1 cellular context compared by ENCODE assay signal in the genomic region with DNA sequence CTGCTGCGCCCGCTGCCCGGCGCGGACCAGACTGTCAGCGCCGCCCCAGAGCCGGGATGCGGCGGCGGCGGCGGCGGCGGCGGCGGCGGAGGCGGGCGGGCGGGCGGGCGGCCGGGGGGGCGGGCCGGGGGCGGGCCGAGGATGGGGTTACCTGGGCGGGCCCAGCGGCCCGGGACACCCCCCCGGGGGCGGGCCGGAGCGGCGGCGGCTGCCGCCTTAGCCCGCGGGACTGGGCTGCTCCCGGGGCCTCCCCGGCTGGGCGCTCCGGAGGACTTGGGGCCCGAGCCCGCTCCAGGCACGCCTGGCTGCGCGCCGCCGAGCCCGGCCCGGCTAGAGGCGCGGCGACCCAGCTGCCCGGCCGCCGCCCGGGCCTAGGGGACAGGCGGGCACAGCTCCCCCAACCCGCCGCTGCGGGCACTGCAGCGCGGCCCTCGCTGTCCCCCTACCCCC.
TF ChIP-seq lines count a peak whose summit lies in the region.

A gene (minus strand): TSS at position 33 of the 450 bp plus-strand sequence. CDS start 175 bp downstream, outside the sequence.

TF ChIP-seq in IMR-90, 13 proteins besides CTCF, POLR2A, EP300 and RAD21 (continued from another document):
- TF ChIP-seq, protein P1, sequence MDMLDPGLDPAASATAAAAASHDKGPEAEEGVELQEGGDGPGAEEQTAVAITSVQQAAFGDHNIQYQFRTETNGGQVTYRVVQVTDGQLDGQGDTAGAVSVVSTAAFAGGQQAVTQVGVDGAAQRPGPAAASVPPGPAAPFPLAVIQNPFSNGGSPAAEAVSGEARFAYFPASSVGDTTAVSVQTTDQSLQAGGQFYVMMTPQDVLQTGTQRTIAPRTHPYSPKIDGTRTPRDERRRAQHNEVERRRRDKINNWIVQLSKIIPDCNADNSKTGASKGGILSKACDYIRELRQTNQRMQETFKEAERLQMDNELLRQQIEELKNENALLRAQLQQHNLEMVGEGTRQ (IDR thresholded peaks at IDR 0.05; ENCODE audit: low read depth, low read length) = no peak
- TF ChIP-seq MXI1 (IDR thresholded peaks at IDR 0.05; ENCODE audit: borderline replicate concordance, low read depth, low read length) = no peak
TF ChIP-seq in IMR-90: peak in this region for 0.
